ENCODE assay signal across 11 cellular contexts in the genomic region with DNA sequence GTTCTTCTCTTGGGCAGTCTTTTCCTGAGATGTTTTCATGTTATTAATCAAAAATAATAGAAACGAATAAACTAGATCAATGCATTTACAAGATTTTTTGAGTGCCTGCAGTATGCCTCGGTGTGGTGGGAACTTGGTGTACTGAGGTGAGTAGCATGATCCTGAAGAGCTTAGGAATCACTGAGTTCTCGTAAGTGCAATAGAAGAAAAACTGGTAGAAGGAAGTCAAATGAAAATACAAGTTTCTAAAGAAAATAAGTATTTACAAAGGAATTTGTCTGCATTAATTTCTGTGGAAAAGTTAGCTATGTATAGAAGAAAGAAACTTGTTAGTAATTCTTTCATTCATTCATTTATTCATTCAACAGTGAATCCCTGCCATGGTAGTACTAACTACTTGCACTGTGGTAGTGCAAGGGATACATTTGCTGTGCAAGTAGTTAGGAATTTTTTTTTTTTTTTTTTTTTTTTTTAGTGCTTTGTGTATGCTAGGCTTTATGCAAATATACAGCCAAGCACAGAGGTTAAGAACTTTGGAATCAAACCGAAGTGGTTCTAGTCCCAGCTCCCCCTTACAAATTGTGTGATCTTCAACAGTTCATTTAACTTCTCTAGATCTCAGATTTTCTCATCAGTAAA. TPM values are rescaled to one million over a fixed set of nuclear protein-coding genes. Genes with fewer than 3 reads are reported as not detected.
DNase-seq lines count a peak whose midpoint lies in the region; ATAC-seq and TF ChIP-seq lines count a peak whose summit lies in the region.
"Had no signal": no experiment of that assay in that cellular context is flagged by ENCODE, and none has a peak within 500 bp of the region (broad histone marks: within the 10 kb centered on the region; RNA-seq: fewer than 3 reads in every experiment).

No MANE protein-coding gene starts in this region.

- 71 to 78% methylated on average over 4 of the region's 4 CpGs for WGBS in tibial nerve, 2 donors

- no peak for TF ChIP-seq EP300 in tibial nerve (IDR thresholded peaks at IDR 0.05)

- no peaks in the 10 kb centered on the region for H3K9me3 Mint-ChIP-seq in activated T-cell treated with anti-CD3 and anti-CD28 coated beads, Interleukin-2, amount 50 U/mL, for 24 hours
- no peaks in the 10 kb centered on the region for H3K9me3 Mint-ChIP-seq in stimulated activated naive CD8-positive, alpha-beta T cell treated with anti-CD3 and anti-CD28 coated beads, Interleukin-15, amount 100 ng/mL, for 72 hours

- peak overlapping the region; percentile 99 for H3K27ac Mint-ChIP-seq in activated T-cell treated with anti-CD3 and anti-CD28 coated beads, Interleukin-2, amount 50 U/mL, for 24 hours
- peak overlapping the region; percentile 91 to 96 for H3K27ac Mint-ChIP-seq in stimulated activated naive CD8-positive, alpha-beta T cell treated with anti-CD3 and anti-CD28 coated beads, Interleukin-15, amount 100 ng/mL, for 72 hours

- ATAC-seq in stimulated activated naive CD8-positive, alpha-beta T cell treated with anti-CD3 and anti-CD28 coated beads, Interleukin-15, amount 100 ng/mL, for 72 hours: no peak

- peaks cover 2% of the 10 kb centered on the region for H3K36me3 Mint-ChIP-seq in activated T-cell treated with anti-CD3 and anti-CD28 coated beads, Interleukin-2, amount 50 U/mL, for 24 hours (ENCODE audit: low read depth)

- H3K9me3 ChIP-seq in tibial nerve: no peaks in the 10 kb centered on the region

- TF ChIP-seq CTCF in RWPE1 (conservative IDR thresholded peaks at IDR 0.05; ENCODE audit: low read depth) (no peak), tibial nerve (IDR thresholded peaks at IDR 0.05) (no peak)

- POLR2A ChIA-PET in RWPE1 (lab: Yijun Ruan, JAX; ENCODE audit: low non-redundant PET): interaction anchor here (1.6 to 2.0 kb wide), 2 partner anchors 12 to 14 kb away, joined by 4 to 24 read pairs; partner anchors contain the start of gene NT5E

- no peaks in the 10 kb centered on the region for H3K27me3 ChIP-seq in tibial nerve

- peak overlapping the region; percentile 61 for H3K4me3 Mint-ChIP-seq in activated T-cell treated with anti-CD3 and anti-CD28 coated beads, Interleukin-2, amount 50 U/mL, for 24 hours
- peak overlapping the region; percentile 64 to 77 for H3K4me3 Mint-ChIP-seq in stimulated activated naive CD8-positive, alpha-beta T cell treated with anti-CD3 and anti-CD28 coated beads, Interleukin-15, amount 100 ng/mL, for 72 hours

- no peak for DNase-seq in activated T-cell treated with anti-CD3 and anti-CD28 coated beads, Interleukin-2, amount 50 U/mL, for 24 hours
- no peak for DNase-seq in activated T-cell treated with anti-CD3 and anti-CD28 coated beads, Interleukin-2, amount 50 U/mL, for 1 hour
- no peak for DNase-seq in RWPE1 (ENCODE audit: low spot score)
- DNase-seq in dermis blood vessel endothelial cell: peak; percentile 20
- DNase-seq in stimulated activated naive CD8-positive, alpha-beta T cell treated with anti-CD3 and anti-CD28 coated beads, Interleukin-15, amount 100 ng/mL, for 72 hours: no peak
- no peak for DNase-seq in SW480 (ENCODE audit: low spot score)
- DNase-seq in tibial nerve (ENCODE audit: low spot score in 2 of 2): no peak
- DNase-seq in cerebellar nuclear complex (lab: John Stamatoyannopoulos, UW): no peak
- DNase-seq: NCI-H187, NCI-H69, RPMI8226 had no signal

- no peak for TF ChIP-seq POLR2A in tibial nerve (IDR thresholded peaks at IDR 0.05)

- peaks cover 0 to 59% (median 24%) of the 10 kb centered on the region in 4 donors for H3K4me1 ChIP-seq in tibial nerve

- H3K27me3 Mint-ChIP-seq in activated T-cell treated with anti-CD3 and anti-CD28 coated beads, Interleukin-2, amount 50 U/mL, for 24 hours: no peaks in the 10 kb centered on the region
- H3K27me3 Mint-ChIP-seq in stimulated activated naive CD8-positive, alpha-beta T cell treated with anti-CD3 and anti-CD28 coated beads, Interleukin-15, amount 100 ng/mL, for 72 hours: no peaks in the 10 kb centered on the region

- peak overlapping the region; percentile 89 for H3K27ac ChIP-seq in RWPE1
- H3K27ac ChIP-seq in tibial nerve: no peak overlapping the region

- no peak overlapping the region for H3K4me3 ChIP-seq in tibial nerve

- peaks cover 86% of the 10 kb centered on the region for H3K4me1 Mint-ChIP-seq in activated T-cell treated with anti-CD3 and anti-CD28 coated beads, Interleukin-2, amount 50 U/mL, for 24 hours (ENCODE audit: low read depth)
- H3K4me1 Mint-ChIP-seq in stimulated activated naive CD8-positive, alpha-beta T cell treated with anti-CD3 and anti-CD28 coated beads, Interleukin-15, amount 100 ng/mL, for 72 hours: peaks cover 88% of the 10 kb centered on the region

- CTCF ChIA-PET in RWPE1 (lab: Yijun Ruan, JAX): interaction anchor here (0.7 to 1.0 kb wide), 3 partner anchors 14 to 109 kb away, joined by 4 to 6 read pairs (median 4); partner anchors contain the start of gene NT5E

- H3K36me3 ChIP-seq in tibial nerve: no peaks in the 10 kb centered on the region

RNA-seq across cellular contexts. Expression of gene NT5E, which starts 13.9 kb away (rescaled TPM):
- total RNA-seq in dermis blood vessel endothelial cell (96.7 and 157 TPM in 2 replicates), tibial nerve (10 to 100 TPM; 23.1 to 32.2 (median 28.6) TPM)
